Comparison of ENCODE assay signal across 10 cellular contexts in the genomic region with DNA sequence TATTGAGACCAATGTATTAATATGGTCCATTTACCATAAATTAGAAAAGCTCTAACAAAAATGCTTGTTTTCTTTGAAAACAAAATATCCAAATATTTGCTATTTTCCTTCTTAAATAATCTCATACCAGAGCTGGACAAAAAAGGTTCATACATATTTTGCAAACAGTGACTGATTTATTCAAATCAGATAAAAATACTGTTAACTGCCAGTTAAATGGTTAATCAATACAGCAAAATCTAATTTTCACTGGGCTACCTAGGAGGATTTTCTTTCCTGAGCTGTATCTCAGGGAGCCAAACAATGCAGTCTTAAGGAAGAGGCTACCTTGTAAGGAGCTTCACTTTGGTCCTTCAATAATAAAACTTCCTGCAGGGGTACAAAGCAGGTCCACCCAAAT. TPM values are rescaled to one million over a fixed set of nuclear protein-coding genes. Genes with fewer than 3 reads are reported as not detected.
A peak's percentile ranks its signal among the peaks of the same experiment; 100 is the strongest.
DNase-seq lines count a peak whose midpoint lies in the region; ATAC-seq and TF ChIP-seq lines count a peak whose summit lies in the region.
"Had no signal": no experiment of that assay in that cellular context is flagged by ENCODE, and none has a peak within 500 bp of the region (broad histone marks: within the 10 kb centered on the region; RNA-seq: fewer than 3 reads in every experiment).

No MANE protein-coding gene starts in this region.

- H3K4me3 ChIP-seq in esophagus muscularis mucosa = peak overlapping the region; percentile 86 to 95 (median 92)
- H3K4me3 ChIP-seq in Peyer's patch = peak overlapping the region in 1 of 4 donors; percentile 85

- no peak overlapping the region for H3K27ac Mint-ChIP-seq in stimulated activated naive CD8-positive, alpha-beta T cell treated with anti-CD3 and anti-CD28 coated beads, Interleukin-15, amount 100 ng/mL, for 72 hours
- H3K27ac Mint-ChIP-seq in nephron progenitor cell = no peak overlapping the region
- H3K27ac Mint-ChIP-seq: B cell had no signal

- H3K27me3 ChIP-seq in esophagus muscularis mucosa (no peaks in the 10 kb centered on the region), Peyer's patch (no peaks in the 10 kb centered on the region)

- TF ChIP-seq CTCF in esophagus muscularis mucosa (IDR thresholded peaks at IDR 0.05) (no peak), nephron progenitor cell (IDR thresholded peaks at IDR 0.05) (no peak), Peyer's patch (IDR thresholded peaks at IDR 0.05) (no peak)

- TF ChIP-seq POLR2A in esophagus muscularis mucosa (IDR thresholded peaks at IDR 0.05; ENCODE audit: low read depth) (no peak), Peyer's patch (IDR thresholded peaks at IDR 0.05) (no peak)

- TF ChIP-seq EP300 in esophagus muscularis mucosa (IDR thresholded peaks at IDR 0.05) = no peak

- peak overlapping the region; percentile 93 to 95 for H3K4me3 Mint-ChIP-seq in stimulated activated naive CD8-positive, alpha-beta T cell treated with anti-CD3 and anti-CD28 coated beads, Interleukin-15, amount 100 ng/mL, for 72 hours
- H3K4me3 Mint-ChIP-seq in nephron progenitor cell = peak overlapping the region; percentile 100

- H3K4me1 Mint-ChIP-seq in stimulated activated naive CD8-positive, alpha-beta T cell treated with anti-CD3 and anti-CD28 coated beads, Interleukin-15, amount 100 ng/mL, for 72 hours = peaks cover 22% of the 10 kb centered on the region
- H3K4me1 Mint-ChIP-seq in nephron progenitor cell = peaks cover 54% of the 10 kb centered on the region

- H3K27ac ChIP-seq in esophagus muscularis mucosa (replicated peaks in 1 of 4) (peak overlapping the region; percentile 99 to 100 (median 99)), Peyer's patch (no peak overlapping the region)

- DNase-seq in stimulated activated naive CD8-positive, alpha-beta T cell treated with anti-CD3 and anti-CD28 coated beads, Interleukin-15, amount 100 ng/mL, for 72 hours = no peak
- DNase-seq in stimulated activated naive CD8-positive, alpha-beta T cell treated with anti-CD3 and anti-CD28 coated beads, Interleukin-15, Interleukin-2, amounts not matched to agents 100 U/mL and 50 U/mL, for 24 hours = no peak
- no peak for DNase-seq in esophagus muscularis mucosa (ENCODE audit: extremely low spot score)
- no peak for DNase-seq in nephron progenitor cell
- DNase-seq in glomerular visceral epithelial cell (ENCODE audit: extremely low spot score) = no peak
- DNase-seq in Peyer's patch = no peak
- DNase-seq in activated CD4-positive, alpha-beta T cell treated with anti-CD3 and anti-CD28 coated beads for 4 hours = no peak
- DNase-seq in NCI-H526 (lab: John Stamatoyannopoulos, UW) = no peak
- DNase-seq: activated T-cell treated with anti-CD3 and anti-CD28 coated beads, Interleukin-2, amount 50 U/mL, for 1 hour had no signal

- intact Hi-C loops in esophagus muscularis mucosa (cut with DNase I) = loop anchor here (10.0 kb wide), 1 partner anchor 74 kb away; no protein-coding TSS in a partner anchor

- H3K9me3 ChIP-seq in esophagus muscularis mucosa = no peaks in the 10 kb centered on the region
- H3K9me3 ChIP-seq in Peyer's patch = no peaks in the 10 kb centered on the region

- H3K36me3 Mint-ChIP-seq in nephron progenitor cell (ENCODE audit: low read depth) = peaks cover 32% of the 10 kb centered on the region

- no peaks in the 10 kb centered on the region for H3K9me3 Mint-ChIP-seq in stimulated activated naive CD8-positive, alpha-beta T cell treated with anti-CD3 and anti-CD28 coated beads, Interleukin-15, amount 100 ng/mL, for 72 hours
- H3K9me3 Mint-ChIP-seq in nephron progenitor cell = no peaks in the 10 kb centered on the region

- H3K27me3 Mint-ChIP-seq in stimulated activated naive CD8-positive, alpha-beta T cell treated with anti-CD3 and anti-CD28 coated beads, Interleukin-15, amount 100 ng/mL, for 72 hours = peaks cover 71% of the 10 kb centered on the region
- no peaks in the 10 kb centered on the region for H3K27me3 Mint-ChIP-seq in nephron progenitor cell (ENCODE audit: low read depth, poor library complexity)

- ATAC-seq in stimulated activated naive CD8-positive, alpha-beta T cell treated with anti-CD3 and anti-CD28 coated beads, Interleukin-15, amount 100 ng/mL, for 72 hours = no peak
- no peak for ATAC-seq in stimulated activated naive CD8-positive, alpha-beta T cell treated with anti-CD3 and anti-CD28 coated beads, Interleukin-15, Interleukin-2, amounts not matched to agents 100 U/mL and 50 U/mL, for 24 hours

- H3K4me1 ChIP-seq in esophagus muscularis mucosa (peaks cover 18 to 79% (median 70%) of the 10 kb centered on the region in 4 donors), Peyer's patch (peaks cover 0 to 9% (median 0%) of the 10 kb centered on the region in 4 donors)

- H3K36me3 ChIP-seq in esophagus muscularis mucosa (peaks cover 0 to 11% (median 5%) of the 10 kb centered on the region in 4 donors), Peyer's patch (no peaks in the 10 kb centered on the region)

RNA-seq across cellular contexts. Expression of a gene that starts 2.0 kb away (rescaled TPM):
- total RNA-seq in esophagus muscularis mucosa = 100 to 1,000 TPM; 293 to 397 (median 370) TPM
- total RNA-seq in Peyer's patch = 10 to 100 TPM in 3 of 4 donors, 1 to 10 TPM in 1; 10.0 to 59.4 (median 12.4) TPM

Comparison
In these comparisons a context has a peak if more than half of its experiments do, and no peak if none do; other contexts are left out.
1. H3K27ac ChIP-seq: peak in esophagus muscularis mucosa (4 of 4); none in Peyer's patch (0 of 4).
2. RNA of a gene that starts 2.0 kb away (total RNA-seq): 293 to 397 TPM in esophagus muscularis mucosa; 10.0 to 59.4 TPM in Peyer's patch; every median in the first group is over 4 times any median in the second.